ENCODE assay signal across 1 cellular context in genomic region chr6:43916924-43917877, GRCh38.
A peak's percentile ranks its signal among the peaks of the same experiment; 100 is the strongest.
TF ChIP-seq lines count a peak whose summit lies in the region.

No MANE protein-coding gene starts in this region.

TF ChIP-seq in HepG2, 621 proteins besides CTCF, POLR2A, EP300 and RAD21 (continued from another document and continues in another):
- TF ChIP-seq AFF4 (CRISPR knock-in tag; IDR thresholded peaks at IDR 0.05) = no peak
- peak; percentile 18 for TF ChIP-seq ZNF337 (CRISPR knock-in tag; IDR thresholded peaks at IDR 0.05; ENCODE audit: borderline replicate concordance, low read depth)
- no peak for TF ChIP-seq ATAD3A (CRISPR knock-in tag; IDR thresholded peaks at IDR 0.05)
- TF ChIP-seq ZNF234 (CRISPR knock-in tag; conservative IDR thresholded peaks at IDR 0.05) = 0 out of 2 replicates have a peak, but pooled peaks have one; percentile 73
- TF ChIP-seq HES4 (CRISPR knock-in tag; IDR thresholded peaks at IDR 0.05; ENCODE audit: borderline replicate concordance) = peak; percentile 73; the same call in 1 of the 2 replicates
- TF ChIP-seq SCMH1 (CRISPR knock-in tag; IDR thresholded peaks at IDR 0.05; ENCODE audit: borderline replicate concordance) = no peak
- peak; percentile 67; the same call in 1 of the 2 replicates for TF ChIP-seq KAT7 (CRISPR knock-in tag; IDR thresholded peaks at IDR 0.05; ENCODE audit: borderline replicate concordance)
- peak; percentile 96 for TF ChIP-seq ZNF296 (CRISPR knock-in tag; conservative IDR thresholded peaks at IDR 0.05)
- no peak for TF ChIP-seq ZBTB40 (IDR thresholded peaks at IDR 0.05)
- TF ChIP-seq ZBTB40 (CRISPR knock-in tag; IDR thresholded peaks at IDR 0.05) = peak; percentile 62
- TF ChIP-seq ZNF605 (CRISPR knock-in tag; IDR thresholded peaks at IDR 0.05) = 0 out of 2 replicates have a peak, but pooled peaks have one; percentile 55
- TF ChIP-seq ZNF510 (CRISPR knock-in tag; IDR thresholded peaks at IDR 0.05; ENCODE audit: low read depth) = peak; percentile 93; the same call in 1 of the 2 replicates
- TF ChIP-seq SMAD1 (CRISPR knock-in tag; IDR thresholded peaks at IDR 0.05; ENCODE audit: borderline replicate concordance, low read depth) = peak; percentile 89; the same call in 1 of the 2 replicates
- TF ChIP-seq ZNF224 (CRISPR knock-in tag; IDR thresholded peaks at IDR 0.05) = no peak
- TF ChIP-seq DPF2 (CRISPR knock-in tag; IDR thresholded peaks at IDR 0.05; ENCODE audit: borderline replicate concordance, low read depth) = peak; percentile 94
- TF ChIP-seq DMTF1 (CRISPR knock-in tag; IDR thresholded peaks at IDR 0.05) = 0 out of 2 replicates have a peak, but pooled peaks have one; percentile 26
- no peak; the same call in 1 of the 2 replicates for TF ChIP-seq KDM5A (IDR thresholded peaks at IDR 0.05; ENCODE audit: borderline replicate concordance, low read length)
- peak; percentile 89; the same call in 1 of the 2 replicates for TF ChIP-seq ZFP36L1 (CRISPR knock-in tag; IDR thresholded peaks at IDR 0.05)
- TF ChIP-seq ETV6 (CRISPR knock-in tag; conservative IDR thresholded peaks at IDR 0.05) = no peak
- TF ChIP-seq LBX2 (CRISPR knock-in tag; IDR thresholded peaks at IDR 0.05; ENCODE audit: borderline replicate concordance) = no peak; the same call in 1 of the 2 replicates
- TF ChIP-seq TAF15 (IDR thresholded peaks at IDR 0.05; ENCODE audit: low read depth, low read length, poor library complexity, severe bottlenecking) = no peak
- TF ChIP-seq ZNF816 (CRISPR knock-in tag; IDR thresholded peaks at IDR 0.05; ENCODE audit: borderline replicate concordance) = peak; percentile 47; the same call in 1 of the 2 replicates
- TF ChIP-seq ZFP91 (CRISPR knock-in tag; IDR thresholded peaks at IDR 0.05; ENCODE audit: borderline replicate concordance) = peak; percentile 88
- TF ChIP-seq ZNF329 (CRISPR knock-in tag; IDR thresholded peaks at IDR 0.05; ENCODE audit: low read depth) = no peak
- no peak for TF ChIP-seq SNAPC5 (CRISPR knock-in tag; IDR thresholded peaks at IDR 0.05; ENCODE audit: borderline replicate concordance)
- no peak; the same call in 1 of the 2 replicates for TF ChIP-seq ZNF333 (CRISPR knock-in tag; IDR thresholded peaks at IDR 0.05; ENCODE audit: borderline replicate concordance)
- peak; percentile 81 for TF ChIP-seq FOXP4 (CRISPR knock-in tag; IDR thresholded peaks at IDR 0.05)
- no peak for TF ChIP-seq DBP (CRISPR knock-in tag; IDR thresholded peaks at IDR 0.05; ENCODE audit: not compliant biosample characterization)
- 0 out of 2 replicates have a peak, but pooled peaks have one; percentile 75 for TF ChIP-seq AKAP8 (CRISPR knock-in tag; IDR thresholded peaks at IDR 0.05)
- peak; percentile 94 for TF ChIP-seq NR2F6 (IDR thresholded peaks at IDR 0.05)
- TF ChIP-seq NR2F6 (CRISPR knock-in tag; IDR thresholded peaks at IDR 0.05) = peak; percentile 93
- no peak for TF ChIP-seq TAF1 (CRISPR knock-in tag; IDR thresholded peaks at IDR 0.05)
- TF ChIP-seq ZNF354B (CRISPR knock-in tag; IDR thresholded peaks at IDR 0.05) = no peak
- no peak for TF ChIP-seq MEIS2 (CRISPR knock-in tag; IDR thresholded peaks at IDR 0.05)
